ENCODE assay signal across 8 cellular contexts in genomic region chr12:102120564-102120873, GRCh38. TPM values are rescaled to one million over a fixed set of nuclear protein-coding genes. Genes with fewer than 3 reads are reported as not detected.
DNase-seq lines count a peak whose midpoint lies in the region; ATAC-seq, FAIRE-seq and TF ChIP-seq lines count a peak whose summit lies in the region.

No MANE protein-coding gene starts in this region.

- FAIRE-seq in H54 (lab: Jason Lieb, UNC), result no peak

- H3K4me2 ChIP-seq in OCI-LY1 (ENCODE audit: low read length), result peak overlapping the region; percentile 98

- H3K4me3 ChIP-seq in OCI-LY1 (ENCODE audit: low read depth, low read length, poor library complexity, severe bottlenecking) (peak overlapping the region; percentile 92), esophagus muscularis mucosa (peak overlapping the region; percentile 67 to 87 (median 80)), psoas muscle (peak overlapping the region; percentile 91)

- H3K4me1 ChIP-seq in OCI-LY1 (ENCODE audit: insufficient read depth, low read length, severe bottlenecking), result peaks cover 29% of the 10 kb centered on the region
- peaks cover 15 to 20% (median 17%) of the 10 kb centered on the region in 4 donors for H3K4me1 ChIP-seq in esophagus muscularis mucosa
- H3K4me1 ChIP-seq in psoas muscle, result peaks cover 18% of the 10 kb centered on the region

- no peak for TF ChIP-seq POLR2A in esophagus muscularis mucosa (IDR thresholded peaks at IDR 0.05; ENCODE audit: low read depth)
- no peak for TF ChIP-seq POLR2A in H54 (IDR thresholded peaks at IDR 0.05; ENCODE audit: low read depth, low read length)

- H3K9me2 ChIP-seq in OCI-LY1 (ENCODE audit: low read depth, low read length), result no peaks in the 10 kb centered on the region

- H3K36me3 ChIP-seq in OCI-LY1 (ENCODE audit: insufficient read depth, low read length) (peaks cover 55% of the 10 kb centered on the region), esophagus muscularis mucosa (peaks cover 0 to 27% (median 12%) of the 10 kb centered on the region in 4 donors), psoas muscle (ENCODE audit: insufficient read depth in 1 of 2, low read depth in 1 of 2) (peaks cover 0 to 29% of the 10 kb centered on the region in 2 donors)

- TF ChIP-seq EP300 in esophagus muscularis mucosa (IDR thresholded peaks at IDR 0.05), result no peak

- peak; percentile 3 for ATAC-seq in GM18520 (IDR thresholded peaks at IDR 0.05; ENCODE audit: unreplicated experiment)
- ATAC-seq in psoas muscle, result no peak

- DNase-seq in esophagus muscularis mucosa (ENCODE audit: extremely low spot score), result no peak
- no peak for DNase-seq in psoas muscle
- DNase-seq in NCI-H2029 (lab: John Stamatoyannopoulos, UW), result no peak
- DNase-seq in medulla oblongata (ENCODE audit: extremely low spot score), result no peak
- no peak for DNase-seq in H54 (ENCODE audit: insufficient read length, low spot score)
- no peak for DNase-seq in DMS79 treated with DMSO at 0.1 percent for 48 hours (lab: John Stamatoyannopoulos, UW)

- no peaks in the 10 kb centered on the region for H3F3A ChIP-seq in OCI-LY1 (ENCODE audit: insufficient read depth, low read length)

- H2AFZ ChIP-seq in OCI-LY1 (ENCODE audit: low read length), result peak overlapping the region; percentile 50

- peak overlapping the region; percentile 93 for H3K9ac ChIP-seq in OCI-LY1 (ENCODE audit: low read length)

- H3K9me3 ChIP-seq in OCI-LY1 (ENCODE audit: low read length), result no peaks in the 10 kb centered on the region
- H3K9me3 ChIP-seq in esophagus muscularis mucosa, result no peaks in the 10 kb centered on the region
- H3K9me3 ChIP-seq in psoas muscle, result no peaks in the 10 kb centered on the region

- intact Hi-C loops in esophagus muscularis mucosa (cut with DNase I), result no loop called here
- intact Hi-C loops in psoas muscle (cut with DNase I), result loop anchor here in 1 of 2 donors (5.0 kb wide), 1 partner anchor 58 kb away; the partner anchor contains the start of gene WASHC3

- 4% methylated on average over 4 of the region's 4 CpGs for WGBS in esophagus muscularis mucosa
- WGBS in psoas muscle, 3 donors, result 0 to 3% (median 1%) methylated on average over 4 of the region's 4 CpGs

- H3K27me3 ChIP-seq in OCI-LY1 (ENCODE audit: insufficient read depth, low read length), result no peaks in the 10 kb centered on the region
- H3K27me3 ChIP-seq in esophagus muscularis mucosa, result no peaks in the 10 kb centered on the region
- H3K27me3 ChIP-seq in psoas muscle (ENCODE audit: insufficient read depth in 3 of 3, low read length in 2 of 3), result no peaks in the 10 kb centered on the region

- H4K20me1 ChIP-seq in OCI-LY1 (ENCODE audit: insufficient read depth, low read length), result no peaks in the 10 kb centered on the region

- H3K79me2 ChIP-seq in OCI-LY1 (ENCODE audit: insufficient read depth, low read length), result peaks cover 34% of the 10 kb centered on the region

- H3K27ac ChIP-seq in OCI-LY1 (ENCODE audit: low read depth, low read length, poor library complexity, severe bottlenecking), result peak overlapping the region; percentile 77
- H3K27ac ChIP-seq in esophagus muscularis mucosa (replicated peaks in 1 of 4), result peak overlapping the region in 2 of 4 donors; percentile 84 to 85
- H3K27ac ChIP-seq in psoas muscle, result no peak overlapping the region

- no peak for TF ChIP-seq CTCF in OCI-LY1 (IDR thresholded peaks at IDR 0.05; ENCODE audit: low read length)
- no peak for TF ChIP-seq CTCF in esophagus muscularis mucosa (IDR thresholded peaks at IDR 0.05)
- TF ChIP-seq CTCF in psoas muscle (IDR thresholded peaks at IDR 0.05), result no peak

RNA-seq across cellular contexts. Expression of gene PARPBP, which starts 0.5 kb away (rescaled TPM):
- total RNA-seq in esophagus muscularis mucosa (under 1 TPM; 0.45 to 0.83 (median 0.64) TPM), psoas muscle (under 1 TPM; 0.60 to 0.76 (median 0.70) TPM)
- 1 to 10 TPM in 1 of 3 donors, under 1 TPM in 2; 0.23 to 2.4 (median 0.89) TPM for polyA plus RNA-seq in psoas muscle

RNA-seq across cellular contexts. Expression of gene NUP37, which starts 0.6 kb away (rescaled TPM):
- total RNA-seq in esophagus muscularis mucosa (10 to 100 TPM in 3 of 4 donors, 1 to 10 TPM in 1; 9.9 to 23.3 (median 15.4) TPM), psoas muscle (10 to 100 TPM; 12.5 to 20.7 (median 17.4) TPM)
- polyA plus RNA-seq in psoas muscle, result 10 to 100 TPM; 18.2 to 30.6 (median 23.3) TPM

RNA-seq across cellular contexts. Expression of gene WASHC3, which starts 58.7 kb away (rescaled TPM):
- 100 to 1,000 TPM in 1 of 4 donors, 10 to 100 TPM in 3; 85.7 to 101 (median 86.8) TPM for total RNA-seq in esophagus muscularis mucosa
- total RNA-seq in psoas muscle, result 10 to 100 TPM; 30.5 to 33.5 (median 31.9) TPM
- polyA plus RNA-seq in psoas muscle, result 10 to 100 TPM; 25.6 to 71.2 (median 43.1) TPM
